ENCODE assay signal across 9 cellular contexts in genomic region chr1:43366601-43367025, GRCh38. TPM values are rescaled to one million over a fixed set of nuclear protein-coding genes. Genes with fewer than 3 reads are reported as not detected.
DNase-seq lines count a peak whose midpoint lies in the region; ATAC-seq, FAIRE-seq and TF ChIP-seq lines count a peak whose summit lies in the region.
"Had no signal": no experiment of that assay in that cellular context is flagged by ENCODE, and none has a peak within 500 bp of the region (broad histone marks: within the 10 kb centered on the region; RNA-seq: fewer than 3 reads in every experiment).

No MANE protein-coding gene starts in this region.

- CTCF ChIA-PET in activated CD4-positive, alpha-beta T cell treated with anti-CD3 and anti-CD28 coated beads for 36 hours (lab: Charles Lee), result no interaction called here

- H3K27ac Mint-ChIP-seq in activated CD4-positive, alpha-beta T cell treated with anti-CD3 and anti-CD28 coated beads for 36 hours, result peak overlapping the region; percentile 89
- H3K27ac Mint-ChIP-seq in activated naive CD8-positive, alpha-beta T cell treated with anti-CD3 and anti-CD28 coated beads for 36 hours, result peak overlapping the region; percentile 93

- H3K4me3 Mint-ChIP-seq in activated CD4-positive, alpha-beta T cell treated with anti-CD3 and anti-CD28 coated beads for 36 hours, result peak overlapping the region; percentile 90
- H3K4me3 Mint-ChIP-seq in activated naive CD8-positive, alpha-beta T cell treated with anti-CD3 and anti-CD28 coated beads for 36 hours, result peak overlapping the region; percentile 93

- H3K27ac ChIP-seq in substantia nigra (ENCODE audit: low read depth, low read length, poor library complexity, severe bottlenecking), result peak overlapping the region; percentile 97

- DNase-seq in activated CD4-positive, alpha-beta T cell treated with anti-CD3 and anti-CD28 coated beads for 36 hours, result no peak
- DNase-seq in activated CD4-positive, alpha-beta T cell treated with anti-CD3 and anti-CD28 coated beads for 1 hour, result no peak
- DNase-seq in activated naive CD8-positive, alpha-beta T cell treated with anti-CD3 and anti-CD28 coated beads for 36 hours, result no peak
- peak; percentile 60 for DNase-seq in islet precursor cell
- no peak for DNase-seq in substantia nigra (lab: John Stamatoyannopoulos, UW)
- DNase-seq in stimulated activated CD4-positive, alpha-beta T cell treated with anti-CD3 and anti-CD28 coated beads, Interleukin-2, amount 100 ng/mL, for 48 hours, result no peak
- DNase-seq in GM12891 (ENCODE audit: insufficient read length, low spot score), result no peak

- TF ChIP-seq POLR2A in GM12891 (IDR thresholded peaks at IDR 0.05; ENCODE audit: low read depth, low read length), result no peak

- H3K27me3 Mint-ChIP-seq in activated CD4-positive, alpha-beta T cell treated with anti-CD3 and anti-CD28 coated beads for 36 hours, result no peaks in the 10 kb centered on the region
- no peaks in the 10 kb centered on the region for H3K27me3 Mint-ChIP-seq in activated naive CD8-positive, alpha-beta T cell treated with anti-CD3 and anti-CD28 coated beads for 36 hours

- FAIRE-seq in GM12891 (lab: Jason Lieb, UNC), result no peak

- H3K9me3 Mint-ChIP-seq in activated CD4-positive, alpha-beta T cell treated with anti-CD3 and anti-CD28 coated beads for 36 hours (ENCODE audit: low read depth), result no peaks in the 10 kb centered on the region
- H3K9me3 Mint-ChIP-seq in activated naive CD8-positive, alpha-beta T cell treated with anti-CD3 and anti-CD28 coated beads for 36 hours, result no peaks in the 10 kb centered on the region

- H3K4me1 Mint-ChIP-seq in activated CD4-positive, alpha-beta T cell treated with anti-CD3 and anti-CD28 coated beads for 36 hours, result peaks cover 37% of the 10 kb centered on the region
- H3K4me1 Mint-ChIP-seq in activated naive CD8-positive, alpha-beta T cell treated with anti-CD3 and anti-CD28 coated beads for 36 hours, result peaks cover 28% of the 10 kb centered on the region

- intact Hi-C loops in activated CD4-positive, alpha-beta T cell treated with anti-CD3 and anti-CD28 coated beads for 36 hours (cut with DNase I, micrococcal nuclease), result loop anchor here in 1 of 2 experiments (5.0 to 10.0 kb wide), 5 partner anchors 519 to 1268 kb away; partner anchors contain the start of genes ATP6V0B, DPH2, SLC6A9 and YBX1

- peaks cover 49% of the 10 kb centered on the region for H3K36me3 Mint-ChIP-seq in activated CD4-positive, alpha-beta T cell treated with anti-CD3 and anti-CD28 coated beads for 36 hours (ENCODE audit: low read depth)
- H3K36me3 Mint-ChIP-seq in activated naive CD8-positive, alpha-beta T cell treated with anti-CD3 and anti-CD28 coated beads for 36 hours, result peaks cover 35% of the 10 kb centered on the region

- POLR2A ChIA-PET in activated CD4-positive, alpha-beta T cell treated with anti-CD3 and anti-CD28 coated beads for 36 hours (lab: Charles Lee), result interaction anchor here (2.6 kb wide), 1 partner anchor 8 kb away, joined by 14 read pairs; the partner anchor contains the start of gene CDC20

- no peak for ATAC-seq in activated CD4-positive, alpha-beta T cell treated with anti-CD3 and anti-CD28 coated beads for 36 hours
- ATAC-seq in GM21737 (IDR thresholded peaks at IDR 0.05; ENCODE audit: unreplicated experiment), result no peak

TF ChIP-seq in GM12891, 5 proteins besides CTCF, POLR2A, EP300 and RAD21:
- TF ChIP-seq SPI1 (IDR thresholded peaks at IDR 0.05; ENCODE audit: low read depth, low read length), result no peak
- TF ChIP-seq POLR2AphosphoS5 (IDR thresholded peaks at IDR 0.05; ENCODE audit: low read depth, low read length), result no peak
- no peak for TF ChIP-seq PAX5 (IDR thresholded peaks at IDR 0.05; ENCODE audit: insufficient read depth, low read length, severe bottlenecking)
- no peak for TF ChIP-seq POU2F2 (IDR thresholded peaks at IDR 0.05; ENCODE audit: low read depth, low read length)
- TF ChIP-seq TAF1 (IDR thresholded peaks at IDR 0.05; ENCODE audit: low read depth, low read length), result no peak

RNA-seq across cellular contexts. Expression of gene ELOVL1, which starts 1.2 kb away (rescaled TPM):
- total RNA-seq in activated CD4-positive, alpha-beta T cell treated with anti-CD3 and anti-CD28 coated beads for 36 hours, result 10 to 100 TPM; 56.0 to 72.1 TPM
- total RNA-seq in activated naive CD8-positive, alpha-beta T cell treated with anti-CD3 and anti-CD28 coated beads for 36 hours, result 10 to 100 TPM; 66.9 to 67.4 TPM
- 63.5 TPM for polyA plus RNA-seq in GM12891 (2012; ENCODE audit: low read depth, missing spikeins)

RNA-seq across cellular contexts. Expression of gene CDC20, which starts 7.8 kb away (rescaled TPM):
- total RNA-seq in activated CD4-positive, alpha-beta T cell treated with anti-CD3 and anti-CD28 coated beads for 36 hours, result 100 to 1,000 TPM; 158 to 163 TPM
- total RNA-seq in activated naive CD8-positive, alpha-beta T cell treated with anti-CD3 and anti-CD28 coated beads for 36 hours, result 100 to 1,000 TPM; 182 to 184 TPM
- 64.3 TPM for polyA plus RNA-seq in GM12891 (2012; ENCODE audit: low read depth, missing spikeins)

RNA-seq across cellular contexts. Expression of gene MED8, which starts 23.0 kb away (rescaled TPM):
- 10 to 100 TPM; 32.3 to 36.6 TPM for total RNA-seq in activated CD4-positive, alpha-beta T cell treated with anti-CD3 and anti-CD28 coated beads for 36 hours
- 10 to 100 TPM; 34.1 to 35.7 TPM for total RNA-seq in activated naive CD8-positive, alpha-beta T cell treated with anti-CD3 and anti-CD28 coated beads for 36 hours
- 38.3 TPM for polyA plus RNA-seq in GM12891 (2012; ENCODE audit: low read depth, missing spikeins)

RNA-seq across cellular contexts. Expression of gene SZT2, which starts 23.1 kb away (rescaled TPM):
- total RNA-seq in activated CD4-positive, alpha-beta T cell treated with anti-CD3 and anti-CD28 coated beads for 36 hours, result 10 to 100 TPM; 33.6 to 36.3 TPM
- 10 to 100 TPM; 22.4 to 27.6 TPM for total RNA-seq in activated naive CD8-positive, alpha-beta T cell treated with anti-CD3 and anti-CD28 coated beads for 36 hours
- polyA plus RNA-seq in GM12891 (2012; ENCODE audit: low read depth, missing spikeins), result 11.0 TPM

RNA-seq across cellular contexts. Expression of gene MPL, which starts 29.0 kb away (rescaled TPM):
- total RNA-seq in activated CD4-positive, alpha-beta T cell treated with anti-CD3 and anti-CD28 coated beads for 36 hours, result not detected
- total RNA-seq in activated naive CD8-positive, alpha-beta T cell treated with anti-CD3 and anti-CD28 coated beads for 36 hours, result not detected
- polyA plus RNA-seq in GM12891 (2012; ENCODE audit: low read depth, missing spikeins), result not detected
- total RNA-seq: T-helper 2 cell treated with Interferon-gamma antibody and Interleukin-4, amounts not matched to agents 100 ng/mL and 5 ng/mL, for 36 hours had no signal
